Comparison of ENCODE assay signal across 10 cellular contexts in the genomic region with DNA sequence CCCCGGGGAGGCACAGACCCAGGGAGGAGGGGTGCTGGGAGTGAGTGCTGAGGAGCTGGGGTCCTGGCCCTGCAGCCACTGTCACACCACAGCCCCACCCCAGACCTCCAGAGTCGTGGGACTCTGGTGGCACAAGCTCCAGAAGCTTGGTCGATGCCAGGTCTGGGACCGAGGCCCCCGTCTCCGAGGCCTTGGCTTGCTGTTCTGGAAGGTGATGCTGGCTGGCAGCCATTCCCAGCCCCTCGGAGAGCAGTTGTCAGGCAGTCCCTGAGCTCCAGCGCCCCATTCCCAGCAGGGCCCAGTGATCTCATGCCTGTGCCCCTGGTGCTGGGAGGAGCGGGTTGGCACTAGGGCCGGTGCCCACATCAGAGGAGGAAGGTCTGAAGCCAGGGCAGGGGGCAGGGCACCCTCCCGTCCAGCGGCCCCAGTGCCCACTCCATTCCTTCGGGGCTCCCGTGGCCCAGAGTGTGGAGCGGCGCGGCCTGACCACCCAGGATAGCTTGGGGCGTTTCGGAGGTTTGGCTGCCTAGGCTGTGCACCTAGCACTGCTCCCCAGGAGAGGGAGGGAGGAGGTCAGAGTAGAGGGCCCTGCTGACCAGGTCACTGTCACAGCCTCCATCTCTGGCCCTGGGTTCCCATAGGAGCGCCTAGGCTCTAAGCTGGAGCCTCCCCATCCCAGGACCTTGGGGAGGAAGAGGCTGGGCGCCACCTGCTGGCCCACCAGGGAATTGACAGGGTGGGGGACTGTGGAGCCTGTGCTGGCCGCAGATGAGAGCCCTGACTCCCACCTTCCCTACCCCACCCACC. TPM values are rescaled to one million over a fixed set of nuclear protein-coding genes. Genes with fewer than 3 reads are reported as not detected.
DNase-seq lines count a peak whose midpoint lies in the region; ATAC-seq lines count a peak whose summit lies in the region.
"Had no signal": no experiment of that assay in that cellular context is flagged by ENCODE, and none has a peak within 500 bp of the region (broad histone marks: within the 10 kb centered on the region; RNA-seq: fewer than 3 reads in every experiment).

No MANE protein-coding gene starts in this region.

- no peak overlapping the region for H3K14ac ChIP-seq in neuronal stem cell (ENCODE audit: low read length)

- H2BK120ac ChIP-seq in neuronal stem cell (ENCODE audit: low read depth, low read length), result no peak overlapping the region

- H3K27me3 ChIP-seq in neuronal stem cell (ENCODE audit: control insufficient read depth in 3 of 3, insufficient read depth in 3 of 3, low read depth in 1 of 3, low read length in 3 of 3), result peaks cover 0 to 35% (median 7%) of the 10 kb centered on the region in 3 experiments

- H3K9me3 ChIP-seq in T-helper 17 cell (ENCODE audit: control insufficient read depth, low read length, poor library complexity, severe bottlenecking), result no peaks in the 10 kb centered on the region
- no peaks in the 10 kb centered on the region for H3K9me3 ChIP-seq in neuronal stem cell (replicated peaks in 1 of 2; ENCODE audit: control insufficient read depth in 2 of 2, insufficient read depth in 1 of 2, low read depth in 1 of 2, low read length in 2 of 2)
- H3K9me3 ChIP-seq: suprapubic skin had no signal

- no peak overlapping the region for H3K4ac ChIP-seq in neuronal stem cell (ENCODE audit: low read length)

- peak overlapping the region; percentile 22 for H2BK12ac ChIP-seq in neuronal stem cell (ENCODE audit: low read length)

- no peak overlapping the region for H4K91ac ChIP-seq in neuronal stem cell (ENCODE audit: low read depth, low read length, poor library complexity)

- peaks cover 0 to 2% of the 10 kb centered on the region in 2 donors for H3K4me1 ChIP-seq in neuronal stem cell (ENCODE audit: control insufficient read depth in 2 of 2, insufficient read depth in 1 of 2, low read depth in 1 of 2, low read length in 2 of 2)
- H3K4me1 ChIP-seq: suprapubic skin had no signal

- peaks cover 17% of the 10 kb centered on the region for H3K27me3 Mint-ChIP-seq in T-helper 17 cell
- H3K27me3 Mint-ChIP-seq in effector memory CD8-positive, alpha-beta T cell, result peaks cover 0 to 13% of the 10 kb centered on the region in 2 donors

- no peaks in the 10 kb centered on the region for H3K36me3 Mint-ChIP-seq in T-helper 17 cell (ENCODE audit: low read depth)
- no peaks in the 10 kb centered on the region for H3K36me3 Mint-ChIP-seq in effector memory CD8-positive, alpha-beta T cell (ENCODE audit: insufficient read depth)

- H3K4me3 Mint-ChIP-seq in T-helper 17 cell, result no peak overlapping the region
- no peak overlapping the region for H3K4me3 Mint-ChIP-seq in effector memory CD8-positive, alpha-beta T cell

- H3K27ac ChIP-seq in neuronal stem cell (replicated peaks; ENCODE audit: low read length), result no peak overlapping the region
- H3K27ac ChIP-seq: suprapubic skin had no signal

- DNase-seq in T-helper 17 cell (peak in 2 of 3 donors; percentile 23 to 27), neuronal stem cell (ENCODE audit: low spot score) (no peak), NCI-H2107 treated with DMSO at 0.1 percent for 48 hours (lab: John Stamatoyannopoulos, UW; ENCODE audit: unreplicated experiment) (no peak), GM19238 (ENCODE audit: insufficient read length, low spot score) (no peak)
- peak in 2 of 3 experiments; percentile 29 to 48 for DNase-seq in effector memory CD8-positive, alpha-beta T cell

- no peak overlapping the region for H3K27ac Mint-ChIP-seq in T-helper 17 cell
- H3K27ac Mint-ChIP-seq in effector memory CD8-positive, alpha-beta T cell, result no peak overlapping the region

- whole genome bisulfite sequencing in neuronal stem cell (ENCODE audit: extremely low coverage in 2 of 2, insufficient read length in 2 of 2, insufficient replicate concordance in 1 of 2), 2 donors, result no CpG with 5 or more reads among the region's 22 CpGs

- no peak overlapping the region for H2BK5ac ChIP-seq in neuronal stem cell (ENCODE audit: low read length)

- H3K4me2 ChIP-seq in neuronal stem cell (ENCODE audit: insufficient read depth, low read length, poor library complexity, severe bottlenecking), result no peak overlapping the region

- H3K4me1 Mint-ChIP-seq in T-helper 17 cell, result peaks cover 8% of the 10 kb centered on the region
- H3K4me1 Mint-ChIP-seq in effector memory CD8-positive, alpha-beta T cell (ENCODE audit: low read depth in 2 of 2), result peaks cover 0 to 9% of the 10 kb centered on the region in 2 donors

- no peak overlapping the region for H2AFZ ChIP-seq in neuronal stem cell (ENCODE audit: low read length)

- H3K18ac ChIP-seq in neuronal stem cell (ENCODE audit: low read length), result peak overlapping the region; percentile 71

- no peak overlapping the region for H3K9ac ChIP-seq in neuronal stem cell (ENCODE audit: low read depth, low read length, poor library complexity)

- H3K9me3 Mint-ChIP-seq in effector memory CD8-positive, alpha-beta T cell, result no peaks in the 10 kb centered on the region

- H3K23ac ChIP-seq in neuronal stem cell (ENCODE audit: low read depth, low read length, poor library complexity), result no peak overlapping the region

- no peaks in the 10 kb centered on the region for H3K36me3 ChIP-seq in neuronal stem cell (replicated peaks in 1 of 2; ENCODE audit: control insufficient read depth in 2 of 2, insufficient read depth in 2 of 2, low read length in 2 of 2)
- H3K36me3 ChIP-seq: suprapubic skin had no signal

- H4K8ac ChIP-seq in neuronal stem cell (ENCODE audit: low read depth, low read length), result peak overlapping the region; percentile 43

- no peak overlapping the region for H3K4me3 ChIP-seq in neuronal stem cell (ENCODE audit: low read length in 2 of 2)
- H3K4me3 ChIP-seq: suprapubic skin had no signal

- peak overlapping the region; percentile 67 for H2BK15ac ChIP-seq in neuronal stem cell (ENCODE audit: low read length)

- ATAC-seq in GM18511 (IDR thresholded peaks at IDR 0.05; ENCODE audit: unreplicated experiment), result peak; percentile 50
- peak; percentile 50 for ATAC-seq in T-helper 17 cell
- peak; percentile 43 for ATAC-seq in effector memory CD8-positive, alpha-beta T cell (replicated peaks)
- ATAC-seq in HG02970 (IDR thresholded peaks at IDR 0.05; ENCODE audit: low FRiP score, unreplicated experiment), result no peak
- no peak for ATAC-seq in HG03159 (IDR thresholded peaks at IDR 0.05; ENCODE audit: unreplicated experiment)

- H3K79me1 ChIP-seq in neuronal stem cell (ENCODE audit: low read depth, low read length), result no peaks in the 10 kb centered on the region

- no peak overlapping the region for H2AK5ac ChIP-seq in neuronal stem cell (ENCODE audit: low read depth, low read length)

RNA-seq across cellular contexts. Expression of a gene that starts 16.8 kb away (rescaled TPM):
- total RNA-seq in T-helper 17 cell, result not detected
- not detected for polyA plus RNA-seq in neuronal stem cell (2013, experiment 1 of 2)
- polyA plus RNA-seq in neuronal stem cell (2013, experiment 2 of 2), result not detected
- total RNA-seq: glomerular endothelial cell, suprapubic skin had no signal

RNA-seq across cellular contexts. Expression of a gene that starts 32.5 kb away (rescaled TPM):
- not detected for total RNA-seq in T-helper 17 cell
- polyA plus RNA-seq in neuronal stem cell (2013, experiment 1 of 2), result not detected
- not detected for polyA plus RNA-seq in neuronal stem cell (2013, experiment 2 of 2)
- total RNA-seq: glomerular endothelial cell, suprapubic skin had no signal

RNA-seq across cellular contexts. Expression of a gene that starts 48.5 kb away (rescaled TPM):
- not detected for total RNA-seq in T-helper 17 cell
- polyA plus RNA-seq in neuronal stem cell (2013, experiment 1 of 2), result 8.2 TPM
- 7.9 TPM for polyA plus RNA-seq in neuronal stem cell (2013, experiment 2 of 2)
- total RNA-seq: glomerular endothelial cell had no signal

Comparison
In these comparisons a context has a peak if more than half of its experiments do, and no peak if none do; other contexts are left out.
1. ATAC-seq: peak in GM18511 (single experiment), T-helper 17 cell (single experiment) and effector memory CD8-positive, alpha-beta T cell (single experiment); none in HG02970 (single experiment) and HG03159 (single experiment).
2. DNase-seq: peak in T-helper 17 cell (2 of 3) and effector memory CD8-positive, alpha-beta T cell (2 of 3); none in neuronal stem cell (single experiment), NCI-H2107 treated with DMSO at 0.1 percent for 48 hours (single experiment) and GM19238 (single experiment).